ENCODE assay signal across 1 cellular context in the genomic region with DNA sequence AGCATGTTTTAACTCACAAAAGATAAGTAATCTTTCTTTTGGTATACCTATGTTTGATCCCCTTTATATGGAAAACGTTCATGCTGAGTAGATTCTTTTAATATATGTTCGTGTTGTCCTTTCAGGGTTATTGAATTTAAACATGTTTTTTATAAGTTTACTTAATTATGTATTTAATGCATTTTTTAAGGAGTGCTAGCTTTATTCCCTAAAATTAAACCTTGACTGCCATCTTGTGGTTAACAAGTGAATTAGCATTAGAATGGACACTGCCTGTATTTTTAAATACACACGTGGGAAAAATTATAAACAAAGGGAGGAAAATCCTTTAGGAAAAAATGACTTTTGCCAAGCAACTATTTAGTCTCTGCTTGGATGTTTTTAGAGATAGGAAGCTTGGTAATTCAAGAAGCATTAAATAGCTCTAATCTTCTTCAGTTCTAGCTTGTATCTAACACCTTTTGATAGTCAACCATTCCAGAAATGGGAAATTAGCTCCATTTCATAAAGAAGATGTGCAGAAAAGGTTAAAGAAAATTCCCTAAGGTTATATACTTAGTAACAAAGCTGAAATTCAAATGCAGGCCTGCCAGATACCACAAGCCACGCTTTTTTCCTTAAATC.
TF ChIP-seq lines count a peak whose summit lies in the region.

No MANE protein-coding gene starts in this region.

TF ChIP-seq in H1, 55 proteins besides CTCF, POLR2A, EP300 and RAD21 (continued from another document):
- TF ChIP-seq, protein P1, sequence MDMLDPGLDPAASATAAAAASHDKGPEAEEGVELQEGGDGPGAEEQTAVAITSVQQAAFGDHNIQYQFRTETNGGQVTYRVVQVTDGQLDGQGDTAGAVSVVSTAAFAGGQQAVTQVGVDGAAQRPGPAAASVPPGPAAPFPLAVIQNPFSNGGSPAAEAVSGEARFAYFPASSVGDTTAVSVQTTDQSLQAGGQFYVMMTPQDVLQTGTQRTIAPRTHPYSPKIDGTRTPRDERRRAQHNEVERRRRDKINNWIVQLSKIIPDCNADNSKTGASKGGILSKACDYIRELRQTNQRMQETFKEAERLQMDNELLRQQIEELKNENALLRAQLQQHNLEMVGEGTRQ (IDR thresholded peaks at IDR 0.05; ENCODE audit: low read length) = no peak
- TF ChIP-seq SIN3A (conservative IDR thresholded peaks at IDR 0.05 in 1 of 2, IDR thresholded peaks at IDR 0.05 in 1 of 2; ENCODE audit: low read depth in 1 of 2, low read length in 2 of 2) (no peak), TAF7 (optimal IDR thresholded peaks at IDR 0.05; ENCODE audit: borderline replicate concordance, low read depth, low read length) (no peak), MAFK (IDR thresholded peaks at IDR 0.05; ENCODE audit: low read depth, low read length) (no peak), SIX5 (IDR thresholded peaks at IDR 0.05; ENCODE audit: low read depth, low read length) (no peak), BRCA1 (IDR thresholded peaks at IDR 0.05; ENCODE audit: low read depth, low read length) (no peak), YY1 (IDR thresholded peaks at IDR 0.05; ENCODE audit: low read depth, low read length) (no peak), CBX8 (IDR thresholded peaks at IDR 0.05; ENCODE audit: borderline replicate concordance, low read depth, low read length) (no peak), BACH1 (IDR thresholded peaks at IDR 0.05; ENCODE audit: low read length) (no peak)
